In the genomic region with DNA sequence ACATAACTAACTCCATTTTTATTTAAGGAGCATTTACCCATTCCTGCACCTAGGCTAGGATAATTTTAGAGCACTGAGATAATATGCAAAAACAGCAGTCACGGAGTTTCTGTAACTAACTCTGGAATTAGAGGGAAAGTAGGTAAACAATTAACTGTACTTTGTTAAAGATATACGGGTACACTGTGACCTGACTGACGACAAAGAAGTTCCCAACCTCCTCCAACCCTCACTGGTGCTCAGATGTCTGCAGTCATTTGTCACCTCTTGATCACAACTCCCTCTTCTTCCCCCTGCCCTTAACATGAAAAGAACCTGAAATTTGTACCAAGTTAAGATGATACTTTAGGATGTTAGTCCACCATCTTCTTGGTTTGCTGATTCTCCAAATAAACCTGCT, we compare ENCODE assay signal across 22 cellular contexts.
"Had no signal": no experiment of that assay in that cellular context is flagged by ENCODE, and none has a peak within 500 bp of the region (broad histone marks: within the 10 kb centered on the region; RNA-seq: fewer than 3 reads in every experiment).

No MANE protein-coding gene starts in this region.

- DNase-seq: effector CD8-positive, alpha-beta T cell; effector memory CD8-positive, alpha-beta T cell; endodermal cell; erythroblast; esophagus squamous epithelium; foreskin fibroblast; foreskin melanocyte; gastrocnemius medialis; glutamatergic neuron; head of caudate nucleus; heart right ventricle; hippocampal formation; left cardiac atrium; left ventricle myocardium inferior; lower lobe of right lung; mesenchymal stem cell; mucosa of descending colon had no signal

- H3K27me3 ChIP-seq: esophagus squamous epithelium, gastrocnemius medialis, heart right ventricle had no signal

- H3K9me3 Mint-ChIP-seq: effector memory CD8-positive, alpha-beta T cell; endodermal cell; mesothelial cell of epicardium had no signal

- H3K4me3 Mint-ChIP-seq: effector memory CD8-positive, alpha-beta T cell; endodermal cell; mesothelial cell of epicardium had no signal

- H3K27ac ChIP-seq: coronary artery, epithelial cell of prostate, esophagus squamous epithelium, gastrocnemius medialis, heart right ventricle, left ventricle myocardium inferior, lower lobe of right lung had no signal

- H3K4me3 ChIP-seq: coronary artery, esophagus squamous epithelium, gastrocnemius medialis, heart right ventricle, left ventricle myocardium inferior, lower lobe of right lung, mucosa of descending colon had no signal

- H3K27ac Mint-ChIP-seq: effector memory CD8-positive, alpha-beta T cell; endodermal cell; mesothelial cell of epicardium had no signal

- H3K9me3 ChIP-seq: esophagus squamous epithelium, gastrocnemius medialis, heart right ventricle, left ventricle myocardium inferior, lower lobe of right lung, mucosa of descending colon had no signal

- ATAC-seq: effector memory CD8-positive, alpha-beta T cell; esophagus mucosa; gastrocnemius medialis; left cardiac atrium; left lobe of liver; lower lobe of right lung; mucosa of descending colon had no signal

- H3K36me3 Mint-ChIP-seq: mesothelial cell of epicardium had no signal

- H3K4me1 ChIP-seq: esophagus squamous epithelium had no signal

- H3K36me3 ChIP-seq: esophagus squamous epithelium, gastrocnemius medialis, heart right ventricle, left ventricle myocardium inferior, lower lobe of right lung had no signal
